8 cellular contexts compared by ENCODE assay signal in the genomic region with DNA sequence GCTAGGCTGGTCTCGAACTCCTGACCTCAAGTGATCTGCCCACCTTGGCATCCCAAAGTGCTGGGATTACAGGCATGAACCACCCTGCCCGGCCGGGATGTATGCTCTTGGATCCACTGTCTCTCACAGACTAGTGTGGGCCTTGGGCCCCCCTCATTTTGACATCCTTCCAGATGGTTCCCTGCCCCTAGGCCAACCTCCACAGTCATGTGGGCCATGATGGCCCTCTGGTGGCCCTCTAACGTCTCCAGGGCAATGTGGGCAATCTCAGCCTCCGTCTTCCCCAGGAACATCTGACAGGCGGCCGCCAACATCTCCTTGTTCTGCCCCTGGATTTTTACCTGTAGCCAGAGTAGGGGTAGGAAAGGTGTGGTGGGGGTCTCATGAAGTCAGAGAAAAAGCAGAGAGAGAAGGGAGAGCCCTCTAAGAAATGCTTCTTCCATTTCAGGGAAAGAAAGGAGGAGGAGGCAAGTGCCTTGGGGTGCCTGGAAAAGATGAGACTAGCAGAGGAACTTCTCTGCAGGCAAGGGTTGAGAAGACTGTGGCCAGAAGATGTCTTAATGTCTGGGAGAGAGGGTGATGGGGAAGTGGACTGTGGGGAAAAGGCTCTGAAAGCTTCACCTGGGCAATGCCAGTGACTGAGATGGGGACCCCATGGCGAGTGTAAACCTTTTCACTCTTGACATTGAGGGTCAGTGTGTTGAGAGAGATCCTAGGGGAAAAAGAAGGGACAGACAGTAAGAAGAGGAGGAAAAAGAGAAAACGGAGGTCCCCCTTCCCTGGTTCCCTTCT. TPM values are rescaled to one million over a fixed set of nuclear protein-coding genes. Genes with fewer than 3 reads are reported as not detected.
DNase-seq lines count a peak whose midpoint lies in the region; ATAC-seq and TF ChIP-seq lines count a peak whose summit lies in the region.

No MANE protein-coding gene starts in this region.

- no peak for TF ChIP-seq RAD21 in SK-N-SH (IDR thresholded peaks at IDR 0.05; ENCODE audit: low read length)

- intact Hi-C loops in psoas muscle (cut with DNase I), result loop anchor here (5.0 to 10.0 kb wide), 5 partner anchors 41 to 344 kb away; a partner anchor contains a TSS

- no peak overlapping the region for H2AFZ ChIP-seq in SK-N-SH (ENCODE audit: low read depth)

- ATAC-seq in psoas muscle (no peak), HG03439 (IDR thresholded peaks at IDR 0.05; ENCODE audit: unreplicated experiment) (no peak)
- no peak for ATAC-seq in activated CD4-positive, CD25-positive, alpha-beta regulatory T cell treated with anti-CD3 and anti-CD28 coated beads, Interleukin-2, amount 50 U/mL, for 24 hours

- H3K4me1 ChIP-seq in ES-I3 (ENCODE audit: insufficient read depth, low read length) (peaks cover 13% of the 10 kb centered on the region; the same call in 1 of the 2 replicates), SK-N-SH (ENCODE audit: control insufficient read depth in 1 of 2, insufficient read depth in 2 of 2, low read depth in 1 of 2, low read length in 1 of 2) (peaks cover 21 to 26% of the 10 kb centered on the region in 2 experiments), psoas muscle (peaks cover 19% of the 10 kb centered on the region)

- no peaks in the 10 kb centered on the region for H3K9me2 ChIP-seq in SK-N-SH

- TF ChIP-seq CTCF in SK-N-SH (IDR thresholded peaks at IDR 0.05), result no peak
- no peak for TF ChIP-seq CTCF in epithelial cell of proximal tubule (conservative IDR thresholded peaks at IDR 0.05; ENCODE audit: low read depth, low read length)
- TF ChIP-seq CTCF in psoas muscle (IDR thresholded peaks at IDR 0.05), result no peak

- H3K4me3 ChIP-seq in SK-N-SH (ENCODE audit: low read depth in 2 of 2, low read length in 1 of 2) (peak overlapping the region; percentile 75 to 76), epithelial cell of proximal tubule (ENCODE audit: low read depth, low read length) (peak overlapping the region; percentile 74), psoas muscle (peak overlapping the region; percentile 92)

- H3K27me3 ChIP-seq in SK-N-SH (ENCODE audit: insufficient read depth), result no peaks in the 10 kb centered on the region
- H3K27me3 ChIP-seq in psoas muscle (ENCODE audit: insufficient read depth in 3 of 3, low read length in 2 of 3), result no peaks in the 10 kb centered on the region

- peaks cover 74% of the 10 kb centered on the region for H3K79me2 ChIP-seq in SK-N-SH (ENCODE audit: insufficient read depth)

- H3K9ac ChIP-seq in ES-I3 (ENCODE audit: low read depth, low read length) (peak overlapping the region; percentile 85), SK-N-SH (peak overlapping the region; percentile 87)

- peaks cover 14% of the 10 kb centered on the region for H3F3A ChIP-seq in SK-N-SH (replicated peaks; ENCODE audit: insufficient read depth)

- WGBS in SK-N-SH (ENCODE audit: low lambda C conversion rate), result 70% methylated on average over 8 of the region's 9 CpGs
- WGBS in psoas muscle, 3 donors, result 70 to 77% (median 73%) methylated on average over 9 of the region's 9 CpGs

- H3K4me2 ChIP-seq in SK-N-SH, result peak overlapping the region; percentile 85

- TF ChIP-seq EP300 in SK-N-SH (IDR thresholded peaks at IDR 0.05; ENCODE audit: borderline replicate concordance in 1 of 2, low read depth in 1 of 2, low read length in 1 of 2), result no peak

- no peak for DNase-seq in SK-N-SH
- DNase-seq in epithelial cell of proximal tubule (ENCODE audit: low read depth), result no peak
- no peak for DNase-seq in psoas muscle
- DNase-seq in A172 (ENCODE audit: low spot score), result no peak
- DNase-seq in amygdala (lab: John Stamatoyannopoulos, UW), result no peak

- H3K27ac ChIP-seq in SK-N-SH (ENCODE audit: low read depth in 2 of 2, low read length in 1 of 2) (peak overlapping the region; percentile 84 to 95), psoas muscle (peak overlapping the region; percentile 93)

- CTCF ChIA-PET in SK-N-SH (lab: Yijun Ruan, JAX), result interaction anchor here (0.9 to 42.4 kb wide), 5 partner anchors 10 to 339 kb away, joined by 3 to 838 read pairs (median 26); a partner anchor contains a TSS

- no peaks in the 10 kb centered on the region for H3K9me3 ChIP-seq in ES-I3 (ENCODE audit: control insufficient read depth, insufficient read depth, low read length)
- H3K9me3 ChIP-seq in SK-N-SH, result no peaks in the 10 kb centered on the region
- H3K9me3 ChIP-seq in psoas muscle, result no peaks in the 10 kb centered on the region

- POLR2A ChIA-PET in SK-N-SH (lab: Yijun Ruan, JAX), result no interaction called here

- no peaks in the 10 kb centered on the region for H4K20me1 ChIP-seq in SK-N-SH (ENCODE audit: insufficient read depth)

- H3K36me3 ChIP-seq in ES-I3 (ENCODE audit: insufficient read depth, low read length) (peaks cover 38% of the 10 kb centered on the region), SK-N-SH (replicated peaks in 1 of 2; ENCODE audit: control insufficient read depth in 1 of 2, insufficient read depth in 2 of 2, low read length in 1 of 2) (peaks cover 29 to 41% of the 10 kb centered on the region in 2 experiments), psoas muscle (ENCODE audit: insufficient read depth in 1 of 2, low read depth in 1 of 2) (peaks cover 0 to 54% of the 10 kb centered on the region in 2 donors)

TF ChIP-seq in SK-N-SH, 30 proteins besides CTCF, POLR2A, EP300 and RAD21:
- TF ChIP-seq, protein P1, sequence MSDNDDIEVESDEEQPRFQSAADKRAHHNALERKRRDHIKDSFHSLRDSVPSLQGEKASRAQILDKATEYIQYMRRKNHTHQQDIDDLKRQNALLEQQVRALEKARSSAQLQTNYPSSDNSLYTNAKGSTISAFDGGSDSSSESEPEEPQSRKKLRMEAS (IDR thresholded peaks at IDR 0.05; ENCODE audit: low read depth), result no peak
- TF ChIP-seq TEAD4 (IDR thresholded peaks at IDR 0.05; ENCODE audit: borderline replicate concordance, insufficient read depth), result no peak
- TF ChIP-seq MXI1 (IDR thresholded peaks at IDR 0.05; ENCODE audit: low read depth, low read length), result no peak
- TF ChIP-seq CHD2 (IDR thresholded peaks at IDR 0.05; ENCODE audit: low read length, partially characterized antibody), result no peak
- TF ChIP-seq FOSL2 (IDR thresholded peaks at IDR 0.05; ENCODE audit: borderline replicate concordance, low read depth), result no peak
- TF ChIP-seq NRF1 (IDR thresholded peaks at IDR 0.05; ENCODE audit: low read depth, low read length), result no peak
- TF ChIP-seq FOXJ3 (CRISPR knock-in tag; IDR thresholded peaks at IDR 0.05), result no peak
- no peak for TF ChIP-seq NFIC (IDR thresholded peaks at IDR 0.05; ENCODE audit: borderline replicate concordance)
- no peak for TF ChIP-seq JUND (IDR thresholded peaks at IDR 0.05)
- TF ChIP-seq TCF12 (IDR thresholded peaks at IDR 0.05), result no peak
- TF ChIP-seq, protein P2, sequence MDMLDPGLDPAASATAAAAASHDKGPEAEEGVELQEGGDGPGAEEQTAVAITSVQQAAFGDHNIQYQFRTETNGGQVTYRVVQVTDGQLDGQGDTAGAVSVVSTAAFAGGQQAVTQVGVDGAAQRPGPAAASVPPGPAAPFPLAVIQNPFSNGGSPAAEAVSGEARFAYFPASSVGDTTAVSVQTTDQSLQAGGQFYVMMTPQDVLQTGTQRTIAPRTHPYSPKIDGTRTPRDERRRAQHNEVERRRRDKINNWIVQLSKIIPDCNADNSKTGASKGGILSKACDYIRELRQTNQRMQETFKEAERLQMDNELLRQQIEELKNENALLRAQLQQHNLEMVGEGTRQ (IDR thresholded peaks at IDR 0.05; ENCODE audit: borderline replicate concordance, low read depth, low read length), result no peak

RNA-seq across cellular contexts. Expression of a gene that starts 1.3 kb away (rescaled TPM):
- 457 and 462 TPM in 2 replicates for polyA plus RNA-seq in SK-N-SH (2012; rRNA removed)
- 377 and 388 TPM in 2 replicates for polyA plus RNA-seq in SK-N-SH (2012; cell fraction: cytosol; rRNA removed)
- polyA plus RNA-seq in SK-N-SH (2012; cell fraction: nucleus; rRNA removed), result 492 and 506 TPM in 2 replicates
- total RNA-seq in epithelial cell of proximal tubule, result 91.7 and 100 TPM in 2 replicates
- total RNA-seq in psoas muscle, result 100 to 1,000 TPM; 113 to 182 (median 153) TPM
- 100 to 1,000 TPM; 181 to 224 (median 206) TPM for polyA plus RNA-seq in psoas muscle
- 163 and 165 TPM in 2 replicates for total RNA-seq in A172 (2014; rRNA removed; shearing (Covaris generic))

RNA-seq across cellular contexts. Expression of a gene that starts 3.2 kb away (rescaled TPM):
- polyA plus RNA-seq in SK-N-SH (2012; rRNA removed), result 12.9 and 14.0 TPM in 2 replicates
- polyA plus RNA-seq in SK-N-SH (2012; cell fraction: cytosol; rRNA removed), result 12.4 and 16.7 TPM in 2 replicates
- 27.7 and 30.1 TPM in 2 replicates for polyA plus RNA-seq in SK-N-SH (2012; cell fraction: nucleus; rRNA removed)
- total RNA-seq in epithelial cell of proximal tubule, result 336 and 354 TPM in 2 replicates
- 10 to 100 TPM in 3 of 4 donors, 1 to 10 TPM in 1; 6.3 to 38.4 (median 23.9) TPM for total RNA-seq in psoas muscle
- polyA plus RNA-seq in psoas muscle, result 100 to 1,000 TPM in 1 of 3 donors, 1 to 10 TPM in 2; 3.1 to 321 (median 3.2) TPM
- 61.1 and 63.2 TPM in 2 replicates for total RNA-seq in A172 (2014; rRNA removed; shearing (Covaris generic))

RNA-seq across cellular contexts. Expression of a gene that starts 21.0 kb away (rescaled TPM):
- polyA plus RNA-seq in SK-N-SH (2012; rRNA removed), result 1,037 and 1,093 TPM in 2 replicates
- polyA plus RNA-seq in SK-N-SH (2012; cell fraction: cytosol; rRNA removed), result 629 and 839 TPM in 2 replicates
- 576 and 657 TPM in 2 replicates for polyA plus RNA-seq in SK-N-SH (2012; cell fraction: nucleus; rRNA removed)
- 1,157 and 1,940 TPM in 2 replicates for total RNA-seq in epithelial cell of proximal tubule
- total RNA-seq in psoas muscle, result 100 to 1,000 TPM; 136 to 220 (median 201) TPM
- 100 to 1,000 TPM; 175 to 487 (median 187) TPM for polyA plus RNA-seq in psoas muscle
- total RNA-seq in A172 (2014; rRNA removed; shearing (Covaris generic)), result 1,118 and 1,364 TPM in 2 replicates

RNA-seq across cellular contexts. Expression of a gene that starts 24.1 kb away (rescaled TPM):
- 5.9 and 10.4 TPM in 2 replicates for polyA plus RNA-seq in SK-N-SH (2012; rRNA removed)
- 4.0 and 5.9 TPM in 2 replicates for polyA plus RNA-seq in SK-N-SH (2012; cell fraction: cytosol; rRNA removed)
- polyA plus RNA-seq in SK-N-SH (2012; cell fraction: nucleus; rRNA removed), result 31.1 and 38.0 TPM in 2 replicates
- total RNA-seq in epithelial cell of proximal tubule, result 11.4 and 20.7 TPM in 2 replicates
- 10 to 100 TPM; 12.7 to 18.0 (median 15.4) TPM for total RNA-seq in psoas muscle
- 10 to 100 TPM in 1 of 3 donors, 1 to 10 TPM in 2; 4.1 to 10.9 (median 6.5) TPM for polyA plus RNA-seq in psoas muscle
- total RNA-seq in A172 (2014; rRNA removed; shearing (Covaris generic)), result 4.8 and 7.6 TPM in 2 replicates

RNA-seq across cellular contexts. Expression of a gene that starts 50.4 kb away (rescaled TPM):
- polyA plus RNA-seq in SK-N-SH (2012; rRNA removed) (19.7 and 26.8 TPM in 2 replicates), psoas muscle (1 to 10 TPM; 1.8 to 4.1 (median 1.8) TPM)
- 11.9 and 19.3 TPM in 2 replicates for polyA plus RNA-seq in SK-N-SH (2012; cell fraction: cytosol; rRNA removed)
- 15.7 and 18.5 TPM in 2 replicates for polyA plus RNA-seq in SK-N-SH (2012; cell fraction: nucleus; rRNA removed)
- total RNA-seq in epithelial cell of proximal tubule (20.4 and 22.5 TPM in 2 replicates), psoas muscle (1 to 10 TPM; 2.2 to 3.9 (median 2.6) TPM)
- 13.2 and 14.0 TPM in 2 replicates for total RNA-seq in A172 (2014; rRNA removed; shearing (Covaris generic))
